In the genomic region with DNA sequence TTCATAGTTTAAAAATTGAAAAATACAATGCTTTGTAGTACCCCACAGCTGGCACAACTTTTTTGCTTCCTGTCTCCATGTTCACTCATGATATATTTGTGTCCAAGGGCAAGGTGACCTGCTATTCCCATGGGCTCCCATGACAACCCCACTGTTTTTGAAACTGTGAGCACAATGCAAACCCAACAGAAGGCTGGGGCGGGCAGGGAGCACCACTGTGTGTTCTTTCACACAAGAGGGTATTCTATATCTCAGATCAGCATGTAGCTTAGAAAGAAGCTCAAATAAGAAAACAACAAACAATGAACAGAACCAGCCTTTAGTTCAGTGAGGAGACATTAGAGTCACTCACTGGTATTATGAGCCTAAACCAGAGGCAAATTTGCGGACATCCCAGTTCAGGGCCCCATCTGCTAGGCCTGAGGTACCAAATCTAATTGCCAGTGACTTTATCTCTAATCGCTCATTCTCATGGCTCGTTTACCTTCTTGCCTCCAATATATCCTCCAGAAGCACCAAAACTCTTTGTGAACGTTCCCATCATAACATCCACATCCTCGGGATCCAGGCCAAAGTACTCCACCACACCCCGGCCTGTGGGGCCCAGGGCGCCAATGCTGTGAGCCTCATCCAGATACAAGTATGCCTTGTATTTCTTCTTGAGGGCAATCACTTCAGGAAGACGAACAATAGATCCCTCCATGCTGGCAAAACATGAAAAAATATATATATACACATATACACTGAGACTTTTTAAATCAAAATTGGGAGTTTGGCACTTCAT, we compare ENCODE assay signal across 12 cellular contexts. TPM values are rescaled to one million over a fixed set of nuclear protein-coding genes. Genes with fewer than 3 reads are reported as not detected.
A peak's percentile ranks its signal among the peaks of the same experiment; 100 is the strongest.
DNase-seq lines count a peak whose midpoint lies in the region; ATAC-seq and TF ChIP-seq lines count a peak whose summit lies in the region.
"Had no signal": no experiment of that assay in that cellular context is flagged by ENCODE, and none has a peak within 500 bp of the region (broad histone marks: within the 10 kb centered on the region; RNA-seq: fewer than 3 reads in every experiment).

No MANE protein-coding gene starts in this region.

- no peak for TF ChIP-seq CTCF in endodermal cell (conservative IDR thresholded peaks at IDR 0.05)
- no peak for TF ChIP-seq CTCF in sigmoid colon (IDR thresholded peaks at IDR 0.05)

- TF ChIP-seq POLR2A in sigmoid colon (IDR thresholded peaks at IDR 0.05), result no peak

- H3K36me3 ChIP-seq in endodermal cell (ENCODE audit: control insufficient read depth, insufficient read depth, low read length) (peaks cover 76% of the 10 kb centered on the region), sigmoid colon (peaks cover 0 to 59% (median 14%) of the 10 kb centered on the region in 4 donors)
- H3K36me3 ChIP-seq: ovary had no signal

- H3K4me3 ChIP-seq in endodermal cell (ENCODE audit: low read length) (no peak overlapping the region), sigmoid colon (no peak overlapping the region)
- H3K4me3 ChIP-seq: ovary, SJCRH30 had no signal

- H3K27ac Mint-ChIP-seq in endodermal cell, result peak overlapping the region; percentile 38

- H3K27me3 Mint-ChIP-seq in endodermal cell (ENCODE audit: insufficient read depth), result no peaks in the 10 kb centered on the region

- intact Hi-C loops in sigmoid colon (cut with DNase I), result no loop called here

- H3K27ac ChIP-seq in endodermal cell (ENCODE audit: low read depth, low read length) (peak overlapping the region; percentile 63), sigmoid colon (peak overlapping the region in 3 of 4 donors; percentile 3 to 32 (median 9))
- H3K27ac ChIP-seq: ovary, SJCRH30 had no signal

- WGBS in endodermal cell (ENCODE audit: insufficient coverage in 1 of 2, insufficient read length in 1 of 2), 2 experiments, result 93 to 95% methylated on average over 4 to 9 of the region's 9 CpGs
- WGBS in sigmoid colon, 2 donors, result 39 to 73% methylated on average over 9 of the region's 9 CpGs

- peaks cover 66% of the 10 kb centered on the region for H3K36me3 Mint-ChIP-seq in endodermal cell (ENCODE audit: low read depth)

- no peak overlapping the region for H3K4me3 Mint-ChIP-seq in endodermal cell

- no peaks in the 10 kb centered on the region for H3K4me1 Mint-ChIP-seq in endodermal cell

- no peaks in the 10 kb centered on the region for H3K9me3 ChIP-seq in endodermal cell (ENCODE audit: control insufficient read depth, low read length)
- no peaks in the 10 kb centered on the region for H3K9me3 ChIP-seq in sigmoid colon
- H3K9me3 ChIP-seq: ovary, SJCRH30 had no signal

- peak; percentile 21 for ATAC-seq in GM21390 (IDR thresholded peaks at IDR 0.05; ENCODE audit: unreplicated experiment)
- ATAC-seq in HG03432 (IDR thresholded peaks at IDR 0.05; ENCODE audit: unreplicated experiment), result peak; percentile 20
- no peak for ATAC-seq in GM21717 (IDR thresholded peaks at IDR 0.05; ENCODE audit: unreplicated experiment)

- DNase-seq in endodermal cell, result no peak
- no peak for DNase-seq in sigmoid colon
- no peak for DNase-seq in SKM-1 treated with dmso at 0.1 percent for 144 hours (lab: John Stamatoyannopoulos, UW; ENCODE audit: unreplicated experiment)
- DNase-seq in HCEC 1CT, result no peak
- DNase-seq: activated T-cell treated with anti-CD3 and anti-CD28 coated beads, Interleukin-2, amount 50 U/mL, for 1 hour; GDM1; NCI-H187; ovary; SJCRH30 had no signal

- no peak for TF ChIP-seq EP300 in sigmoid colon (IDR thresholded peaks at IDR 0.05)

- H3K27me3 ChIP-seq in endodermal cell (ENCODE audit: control insufficient read depth, insufficient read depth, low read length, poor library complexity, severe bottlenecking), result no peaks in the 10 kb centered on the region
- H3K27me3 ChIP-seq in sigmoid colon, result no peaks in the 10 kb centered on the region
- H3K27me3 ChIP-seq: ovary, SJCRH30 had no signal

- H3K9me3 Mint-ChIP-seq in endodermal cell, result no peaks in the 10 kb centered on the region

- H3K9ac ChIP-seq in endodermal cell (ENCODE audit: extremely low read depth, low read length, poor library complexity, severe bottlenecking), result no peak overlapping the region

- H3K4me1 ChIP-seq in endodermal cell (ENCODE audit: control insufficient read depth, insufficient read depth, low read length), result no peaks in the 10 kb centered on the region
- H3K4me1 ChIP-seq in sigmoid colon, result no peaks in the 10 kb centered on the region
- H3K4me1 ChIP-seq: SJCRH30 had no signal

RNA-seq across cellular contexts. Expression of gene ISM2, which starts 56.4 kb away (rescaled TPM):
- total RNA-seq in endodermal cell, result 1 to 10 TPM; 1.3 to 1.6 TPM
- polyA plus RNA-seq in endodermal cell (2013, experiment 1 of 2), result 0.28 TPM
- polyA plus RNA-seq in endodermal cell (2013, experiment 2 of 2), result 0.12 TPM
- 1 to 10 TPM in 1 of 4 donors, under 1 TPM in 2, not detected in 1; 0.33 to 1.1 (median 0.36) TPM for total RNA-seq in sigmoid colon
- polyA plus RNA-seq in sigmoid colon, result under 1 TPM in 1 of 3 donors, not detected in 2; 0.45 TPM
